8 cellular contexts compared by ENCODE assay signal in genomic region chr15:94230436-94230885, GRCh38. TPM values are rescaled to one million over a fixed set of nuclear protein-coding genes. Genes with fewer than 3 reads are reported as not detected.
DNase-seq lines count a peak whose midpoint lies in the region; ATAC-seq and TF ChIP-seq lines count a peak whose summit lies in the region.

No MANE protein-coding gene starts in this region.

- no peaks in the 10 kb centered on the region for H3K27me3 Mint-ChIP-seq in activated T-helper 2 cell treated with anti-CD3 and anti-CD28 coated beads, Interferon-gamma antibody, Interleukin-2, Interleukin-4, amounts not matched to agents 10 μg/mL and 5 μg/mL and 100 μg/mL, durations not matched to agents 14 hours and 24 hours and 36 hours (ENCODE audit: low read depth)

- no peaks in the 10 kb centered on the region for H3K9me3 Mint-ChIP-seq in activated T-helper 2 cell treated with anti-CD3 and anti-CD28 coated beads, Interferon-gamma antibody, Interleukin-2, Interleukin-4, amounts not matched to agents 10 μg/mL and 5 μg/mL and 100 μg/mL, durations not matched to agents 14 hours and 24 hours and 36 hours

- H3F3A ChIP-seq in smooth muscle cell (ENCODE audit: low read depth), result peaks cover 8% of the 10 kb centered on the region

- H3K27me3 ChIP-seq in HL-60 (ENCODE audit: insufficient read depth, poor library complexity, severe bottlenecking) (no peaks in the 10 kb centered on the region), iPS-18a (ENCODE audit: control insufficient read depth, insufficient read depth, low read length) (peaks cover 45% of the 10 kb centered on the region), smooth muscle cell (ENCODE audit: low read depth) (no peaks in the 10 kb centered on the region)

- intact Hi-C loops in activated T-helper 2 cell treated with anti-CD3 and anti-CD28 coated beads, Interferon-gamma antibody, Interleukin-2, Interleukin-4, amounts not matched to agents 10 μg/mL and 5 μg/mL and 100 μg/mL, durations not matched to agents 14 hours and 24 hours and 36 hours (cut with micrococcal nuclease), result loop anchor here (5.0 kb wide), 1 partner anchor 57 kb away; no protein-coding TSS in a partner anchor

- peak overlapping the region; percentile 89 for H3K4me2 ChIP-seq in smooth muscle cell

- peak overlapping the region; percentile 93 for H2AFZ ChIP-seq in smooth muscle cell (ENCODE audit: low read depth)

- peaks cover 12% of the 10 kb centered on the region for H3K4me1 ChIP-seq in iPS-18a (ENCODE audit: control insufficient read depth, low read depth, low read length)
- peaks cover 11% of the 10 kb centered on the region for H3K4me1 ChIP-seq in smooth muscle cell (ENCODE audit: low read depth)

- peak overlapping the region; percentile 95 for H3K27ac Mint-ChIP-seq in activated T-helper 2 cell treated with anti-CD3 and anti-CD28 coated beads, Interferon-gamma antibody, Interleukin-2, Interleukin-4, amounts not matched to agents 10 μg/mL and 5 μg/mL and 100 μg/mL, durations not matched to agents 14 hours and 24 hours and 36 hours

- H3K79me2 ChIP-seq in smooth muscle cell (ENCODE audit: low read depth), result peaks cover 15% of the 10 kb centered on the region

- H3K4me3 ChIP-seq in HL-60 (replicated peaks; ENCODE audit: insufficient read depth, low read length) (peak overlapping the region; percentile 82), iPS-18a (ENCODE audit: low read length) (peak overlapping the region; percentile 73), smooth muscle cell (peak overlapping the region; percentile 89)

- H3K9ac ChIP-seq in iPS-18a (ENCODE audit: low read length) (peak overlapping the region; percentile 19), smooth muscle cell (ENCODE audit: low read depth) (peak overlapping the region; percentile 74)

- H3K9me3 ChIP-seq in iPS-18a (ENCODE audit: control insufficient read depth, low read depth, low read length) (no peaks in the 10 kb centered on the region), smooth muscle cell (replicated peaks; ENCODE audit: low read depth) (no peaks in the 10 kb centered on the region)

- whole genome bisulfite sequencing in smooth muscle cell (ENCODE audit: low lambda C conversion rate), result 29% methylated on average over 11 of the region's 11 CpGs

- peak overlapping the region; percentile 91 for H3K4me3 Mint-ChIP-seq in activated T-helper 2 cell treated with anti-CD3 and anti-CD28 coated beads, Interferon-gamma antibody, Interleukin-2, Interleukin-4, amounts not matched to agents 10 μg/mL and 5 μg/mL and 100 μg/mL, durations not matched to agents 14 hours and 24 hours and 36 hours (ENCODE audit: low read depth)

- H3K36me3 ChIP-seq in iPS-18a (ENCODE audit: control insufficient read depth, low read depth, low read length) (no peaks in the 10 kb centered on the region), smooth muscle cell (ENCODE audit: low read depth) (no peaks in the 10 kb centered on the region)

- no peak for ATAC-seq in GM21786 (IDR thresholded peaks at IDR 0.05; ENCODE audit: unreplicated experiment)
- ATAC-seq in GM21737 (IDR thresholded peaks at IDR 0.05; ENCODE audit: unreplicated experiment), result no peak
- no peak for ATAC-seq in HG03280 (IDR thresholded peaks at IDR 0.05; ENCODE audit: unreplicated experiment)
- ATAC-seq in GM21717 (IDR thresholded peaks at IDR 0.05; ENCODE audit: unreplicated experiment), result no peak

- TF ChIP-seq CTCF in HL-60 (IDR thresholded peaks at IDR 0.05; ENCODE audit: insufficient read depth, low read length) (no peak), smooth muscle cell (IDR thresholded peaks at IDR 0.05; ENCODE audit: borderline replicate concordance, insufficient read depth, poor library complexity, severe bottlenecking) (no peak)

- peaks cover 36% of the 10 kb centered on the region for H3K36me3 Mint-ChIP-seq in activated T-helper 2 cell treated with anti-CD3 and anti-CD28 coated beads, Interferon-gamma antibody, Interleukin-2, Interleukin-4, amounts not matched to agents 10 μg/mL and 5 μg/mL and 100 μg/mL, durations not matched to agents 14 hours and 24 hours and 36 hours (ENCODE audit: low read depth)

- H4K20me1 ChIP-seq in smooth muscle cell (ENCODE audit: low read depth), result peaks cover 23% of the 10 kb centered on the region

- peaks cover 77% of the 10 kb centered on the region for H3K4me1 Mint-ChIP-seq in activated T-helper 2 cell treated with anti-CD3 and anti-CD28 coated beads, Interferon-gamma antibody, Interleukin-2, Interleukin-4, amounts not matched to agents 10 μg/mL and 5 μg/mL and 100 μg/mL, durations not matched to agents 14 hours and 24 hours and 36 hours (ENCODE audit: low read depth)

- peak overlapping the region; percentile 89 for H3K27ac ChIP-seq in HL-60 (replicated peaks)
- H3K27ac ChIP-seq in iPS-18a (ENCODE audit: low read length), result no peak overlapping the region
- H3K27ac ChIP-seq in smooth muscle cell (ENCODE audit: low read depth), result peak overlapping the region; percentile 85

- no peak for DNase-seq in HL-60 (ENCODE audit: low read depth in 1 of 2, low spot score in 1 of 2)
- DNase-seq in activated T-helper 2 cell treated with anti-CD3 and anti-CD28 coated beads, Interferon-gamma antibody, Interleukin-2, Interleukin-4, amounts not matched to agents 10 μg/mL and 5 μg/mL and 100 μg/mL, durations not matched to agents 14 hours and 24 hours and 36 hours (ENCODE audit: low spot score), result no peak
- no peak for DNase-seq in smooth muscle cell (lab: John Stamatoyannopoulos, UW; ENCODE audit: unreplicated experiment)

RNA-seq across cellular contexts. Expression of gene MCTP2, which starts 0.9 kb away (rescaled TPM):
- total RNA-seq in activated T-helper 2 cell treated with anti-CD3 and anti-CD28 coated beads, Interferon-gamma antibody, Interleukin-2, Interleukin-4, amounts not matched to agents 10 μg/mL and 5 μg/mL and 100 μg/mL, durations not matched to agents 14 hours and 24 hours and 36 hours, result 91.5 and 93.2 TPM in 2 replicates
- 32.1 and 59.8 TPM in 2 replicates for total RNA-seq in smooth muscle cell
- polyA plus RNA-seq in smooth muscle cell, result 9.9 and 12.1 TPM in 2 replicates
